ENCODE assay signal across 14 cellular contexts in the genomic region with DNA sequence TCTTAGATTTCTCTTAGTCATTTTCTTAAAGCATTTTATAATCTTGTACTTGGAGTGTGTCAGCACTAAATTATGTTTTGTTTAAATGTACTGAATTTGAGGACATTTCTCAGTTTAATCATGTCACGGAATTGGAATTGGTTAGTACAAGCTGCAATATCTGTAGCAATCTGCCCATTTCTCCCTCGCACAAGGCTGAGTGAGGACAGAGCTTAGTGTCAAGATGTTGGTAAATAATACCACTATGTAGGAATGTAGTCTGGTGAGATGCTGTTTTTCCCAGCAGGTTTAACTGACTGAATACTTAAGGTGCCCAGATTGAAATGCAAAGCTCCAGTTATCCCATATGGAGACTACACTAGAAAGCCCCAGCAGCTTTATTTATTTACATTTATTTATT. TPM values are rescaled to one million over a fixed set of nuclear protein-coding genes. Genes with fewer than 3 reads are reported as not detected.
DNase-seq lines count a peak whose midpoint lies in the region; ATAC-seq, FAIRE-seq and TF ChIP-seq lines count a peak whose summit lies in the region.
"Had no signal": no experiment of that assay in that cellular context is flagged by ENCODE, and none has a peak within 500 bp of the region (broad histone marks: within the 10 kb centered on the region; RNA-seq: fewer than 3 reads in every experiment).

No MANE protein-coding gene starts in this region.

- ATAC-seq in activated naive CD8-positive, alpha-beta T cell treated with anti-CD3 and anti-CD28 coated beads, Interleukin-2, amount 50 U/mL, for 24 hours: no peak

- DNase-seq in GM12891 (ENCODE audit: insufficient read length, low spot score): no peak
- DNase-seq in activated naive CD8-positive, alpha-beta T cell treated with anti-CD3 and anti-CD28 coated beads, Interleukin-2, amount 50 U/mL, for 24 hours: no peak
- DNase-seq in NCI-H1930 (lab: John Stamatoyannopoulos, UW): no peak
- DNase-seq in HuH-7 (ENCODE audit: low spot score): no peak
- no peak for DNase-seq in EL
- no peak for DNase-seq in iPS-NIHi7 (ENCODE audit: extremely low spot score)
- DNase-seq: activated effector memory CD4-positive, alpha-beta T cell treated with Interleukin-2 at 50 U/mL for 16 hours; C1 segment of cervical spinal cord; foreskin fibroblast; NCI-H1092 treated with DMSO at 0.1 percent for 48 hours; NCI-H510A treated with DMSO at 0.1 percent for 48 hours; WERI-Rb-1 had no signal

- no peaks in the 10 kb centered on the region for H3K9me3 Mint-ChIP-seq in activated naive CD8-positive, alpha-beta T cell treated with anti-CD3 and anti-CD28 coated beads, Interleukin-2, amount 50 U/mL, for 24 hours

- H3K9me3 ChIP-seq in mesodermal cell (ENCODE audit: control insufficient read depth, low read length): no peaks in the 10 kb centered on the region

- peak overlapping the region; percentile 73 for H3K4me3 Mint-ChIP-seq in activated naive CD8-positive, alpha-beta T cell treated with anti-CD3 and anti-CD28 coated beads, Interleukin-2, amount 50 U/mL, for 24 hours

- H3K36me3 ChIP-seq in mesodermal cell (ENCODE audit: control insufficient read depth, insufficient read depth, low read length): peaks cover 58% of the 10 kb centered on the region

- H3K27ac Mint-ChIP-seq in activated naive CD8-positive, alpha-beta T cell treated with anti-CD3 and anti-CD28 coated beads, Interleukin-2, amount 50 U/mL, for 24 hours: peak overlapping the region; percentile 99

- peaks cover 32% of the 10 kb centered on the region for H3K36me3 Mint-ChIP-seq in activated naive CD8-positive, alpha-beta T cell treated with anti-CD3 and anti-CD28 coated beads, Interleukin-2, amount 50 U/mL, for 24 hours (ENCODE audit: low read depth)

- peaks cover 31% of the 10 kb centered on the region for H3K4me1 ChIP-seq in mesodermal cell (ENCODE audit: control insufficient read depth, insufficient read depth, low read length, poor library complexity, severe bottlenecking)

- H3K4me3 ChIP-seq in mesodermal cell (ENCODE audit: extremely low read depth, insufficient read depth, low read length, poor library complexity, severe bottlenecking): no peak overlapping the region

- H3K4me1 Mint-ChIP-seq in activated naive CD8-positive, alpha-beta T cell treated with anti-CD3 and anti-CD28 coated beads, Interleukin-2, amount 50 U/mL, for 24 hours: peaks cover 79% of the 10 kb centered on the region

- FAIRE-seq in GM12891 (lab: Jason Lieb, UNC): peak; percentile 28

- peaks cover 1% of the 10 kb centered on the region for H3K27me3 Mint-ChIP-seq in activated naive CD8-positive, alpha-beta T cell treated with anti-CD3 and anti-CD28 coated beads, Interleukin-2, amount 50 U/mL, for 24 hours

- no peak for TF ChIP-seq CTCF in 22Rv1 (IDR thresholded peaks at IDR 0.05)

- peak overlapping the region; percentile 10; the same call in 1 of the 2 replicates for H3K27ac ChIP-seq in 22Rv1
- H3K27ac ChIP-seq in mesodermal cell (ENCODE audit: low read depth, low read length, severe bottlenecking): peak overlapping the region; percentile 81
- H3K27ac ChIP-seq: WERI-Rb-1 had no signal

- 100% methylated on average over 2 of the region's 2 CpGs for WGBS in mesodermal cell (ENCODE audit: insufficient coverage in 2 of 2), 2 experiments

- no peak for TF ChIP-seq POLR2A in GM12891 (IDR thresholded peaks at IDR 0.05; ENCODE audit: low read depth, low read length)

TF ChIP-seq in GM12891, 5 proteins besides CTCF, POLR2A, EP300 and RAD21:
- TF ChIP-seq POU2F2 (IDR thresholded peaks at IDR 0.05; ENCODE audit: low read depth, low read length): no peak
- TF ChIP-seq TAF1 (IDR thresholded peaks at IDR 0.05; ENCODE audit: low read depth, low read length): no peak
- no peak for TF ChIP-seq POLR2AphosphoS5 (IDR thresholded peaks at IDR 0.05; ENCODE audit: low read depth, low read length)
- no peak for TF ChIP-seq PAX5 (IDR thresholded peaks at IDR 0.05; ENCODE audit: insufficient read depth, low read length, severe bottlenecking)
- no peak for TF ChIP-seq SPI1 (IDR thresholded peaks at IDR 0.05; ENCODE audit: low read depth, low read length)

RNA-seq across cellular contexts. Expression of a gene that starts 30.6 kb away (rescaled TPM):
- 92.2 TPM for polyA plus RNA-seq in GM12891 (2012; ENCODE audit: low read depth, missing spikeins)
- polyA plus RNA-seq in mesodermal cell (2013, experiment 1 of 2): 179 TPM
- polyA plus RNA-seq in mesodermal cell (2013, experiment 2 of 2): 160 TPM

RNA-seq across cellular contexts. Expression of a gene that starts 51.4 kb away (rescaled TPM):
- polyA plus RNA-seq in GM12891 (2012; ENCODE audit: low read depth, missing spikeins): 3.2 TPM
- polyA plus RNA-seq in mesodermal cell (2013, experiment 1 of 2): not detected
- not detected for polyA plus RNA-seq in mesodermal cell (2013, experiment 2 of 2)
